Comparison of ENCODE assay signal across 14 cellular contexts in the genomic region with DNA sequence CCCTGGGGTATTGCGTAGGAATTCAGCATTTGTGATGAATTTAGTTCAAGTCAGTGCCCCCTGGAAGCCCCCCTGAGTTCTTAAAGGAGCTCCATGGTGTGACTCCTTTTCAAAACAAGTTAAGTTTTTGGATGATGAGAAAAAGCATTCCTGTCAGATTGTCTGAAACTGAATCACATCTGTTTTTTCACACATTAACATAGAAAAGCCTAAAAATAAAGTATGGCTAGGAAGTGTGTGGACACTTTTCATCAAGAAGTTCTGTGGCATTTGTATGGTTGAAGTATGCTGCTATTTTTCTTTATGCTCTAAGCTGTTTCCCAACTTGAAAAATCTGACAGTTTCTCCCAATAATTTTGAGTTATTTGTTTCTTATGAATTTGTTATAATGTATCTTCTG. TPM values are rescaled to one million over a fixed set of nuclear protein-coding genes. Genes with fewer than 3 reads are reported as not detected.
DNase-seq lines count a peak whose midpoint lies in the region; ATAC-seq and TF ChIP-seq lines count a peak whose summit lies in the region.
"Had no signal": no experiment of that assay in that cellular context is flagged by ENCODE, and none has a peak within 500 bp of the region (broad histone marks: within the 10 kb centered on the region; RNA-seq: fewer than 3 reads in every experiment).

No MANE protein-coding gene starts in this region.

- POLR2A ChIA-PET in activated B cell treated with CpG ODN at 0.5 μM for 24 hours (lab: Charles Lee) = interaction anchor here (0.6 to 16.6 kb wide), 6 partner anchors 13 to 281 kb away, joined by 3 to 440 read pairs (median 12); no protein-coding TSS in a partner anchor

- H3K9me3 ChIP-seq in endodermal cell (ENCODE audit: control insufficient read depth, low read length) (no peaks in the 10 kb centered on the region), thoracic aorta (no peaks in the 10 kb centered on the region)
- H3K9me3 ChIP-seq: gastrocnemius medialis, SJSA1, upper lobe of left lung had no signal

- H3K4me1 Mint-ChIP-seq in activated naive CD4-positive, alpha-beta T cell treated with anti-CD3 and anti-CD28 coated beads, Interleukin-2, amount 50 U/mL, for 24 hours = peaks cover 90% of the 10 kb centered on the region
- H3K4me1 Mint-ChIP-seq in activated B cell treated with CpG ODN at 0.5 μM for 24 hours (peaks cover 74% of the 10 kb centered on the region), endodermal cell (peaks cover 33% of the 10 kb centered on the region)

- H3K9ac ChIP-seq in endodermal cell (ENCODE audit: extremely low read depth, low read length, poor library complexity, severe bottlenecking) = no peak overlapping the region

- DNase-seq in activated naive CD4-positive, alpha-beta T cell treated with Interleukin-2 at 50 U/mL for 16 hours = no peak
- DNase-seq in activated B cell treated with CpG ODN at 0.5 μM for 24 hours (no peak), endodermal cell (no peak), thoracic aorta (ENCODE audit: low spot score) (no peak)
- DNase-seq in stimulated activated CD4-positive, alpha-beta T cell treated with anti-CD3 and anti-CD28 coated beads, Interleukin-2, amount 100 ng/mL, for 24 hours = no peak
- DNase-seq: EL, gastrocnemius medialis, NCI-H226, upper lobe of left lung had no signal

- H3K9me3 Mint-ChIP-seq in activated naive CD4-positive, alpha-beta T cell treated with anti-CD3 and anti-CD28 coated beads, Interleukin-2, amount 50 U/mL, for 24 hours = no peaks in the 10 kb centered on the region
- H3K9me3 Mint-ChIP-seq in activated B cell treated with CpG ODN at 0.5 μM for 24 hours (no peaks in the 10 kb centered on the region), endodermal cell (no peaks in the 10 kb centered on the region)

- H3K27ac ChIP-seq in endodermal cell (ENCODE audit: low read depth, low read length) = peak overlapping the region; percentile 8
- H3K27ac ChIP-seq in thoracic aorta = peak overlapping the region in 1 of 2 donors; percentile 54
- H3K27ac ChIP-seq: gastrocnemius medialis, SJSA1, upper lobe of left lung, VCaP had no signal

- peaks cover 3% of the 10 kb centered on the region for H3K4me1 ChIP-seq in endodermal cell (ENCODE audit: control insufficient read depth, insufficient read depth, low read length)
- peaks cover 15 to 39% of the 10 kb centered on the region in 2 donors for H3K4me1 ChIP-seq in thoracic aorta (ENCODE audit: control insufficient read depth in 1 of 2, low read depth in 2 of 2)
- H3K4me1 ChIP-seq: SJSA1 had no signal

- CTCF ChIA-PET in activated B cell treated with CpG ODN at 0.5 μM for 24 hours (lab: Charles Lee) = interaction anchor here (1.0 to 1.7 kb wide), 5 partner anchors 8 to 66 kb away, joined by 3 to 5 read pairs (median 3); no protein-coding TSS in a partner anchor

- 98% methylated on average over 1 of the region's 1 CpG; no CpG with 5 or more reads in 1 of the 2 experiments for WGBS in endodermal cell (ENCODE audit: insufficient coverage in 1 of 2, insufficient read length in 1 of 2), 2 experiments

- H3K36me3 ChIP-seq in endodermal cell (ENCODE audit: control insufficient read depth, insufficient read depth, low read length) (no peaks in the 10 kb centered on the region), thoracic aorta (no peaks in the 10 kb centered on the region)
- H3K36me3 ChIP-seq: gastrocnemius medialis, SJSA1, upper lobe of left lung had no signal

- no peak overlapping the region for H3K4me3 ChIP-seq in endodermal cell (ENCODE audit: low read length)
- H3K4me3 ChIP-seq in thoracic aorta = peak overlapping the region; percentile 41
- H3K4me3 ChIP-seq: gastrocnemius medialis, SJSA1, upper lobe of left lung had no signal

- peaks cover 6% of the 10 kb centered on the region for H3K36me3 Mint-ChIP-seq in activated naive CD4-positive, alpha-beta T cell treated with anti-CD3 and anti-CD28 coated beads, Interleukin-2, amount 50 U/mL, for 24 hours
- H3K36me3 Mint-ChIP-seq in activated B cell treated with CpG ODN at 0.5 μM for 24 hours (ENCODE audit: low read depth) = peaks cover 61% of the 10 kb centered on the region
- H3K36me3 Mint-ChIP-seq in endodermal cell (ENCODE audit: low read depth) = peaks cover 9% of the 10 kb centered on the region

- TF ChIP-seq CTCF in activated B cell treated with CpG ODN at 0.5 μM for 24 hours (IDR thresholded peaks at IDR 0.05) (no peak), endodermal cell (conservative IDR thresholded peaks at IDR 0.05) (no peak), thoracic aorta (IDR thresholded peaks at IDR 0.05) (no peak)

- ATAC-seq in activated B cell treated with CpG ODN at 0.5 μM for 24 hours (ENCODE audit: low read depth) = no peak
- no peak for ATAC-seq in thoracic aorta (ENCODE audit: insufficient number of reproducible peaks, low FRiP score, low read depth)
- ATAC-seq in GM21360 (IDR thresholded peaks at IDR 0.05; ENCODE audit: unreplicated experiment) = no peak
- no peak for ATAC-seq in GM18870 (IDR thresholded peaks at IDR 0.05; ENCODE audit: unreplicated experiment)
- ATAC-seq: gastrocnemius medialis had no signal

- H3K27me3 ChIP-seq in endodermal cell (ENCODE audit: control insufficient read depth, insufficient read depth, low read length, poor library complexity, severe bottlenecking) (peaks cover 89% of the 10 kb centered on the region), thoracic aorta (replicated peaks; ENCODE audit: insufficient read depth) (no peaks in the 10 kb centered on the region)
- H3K27me3 ChIP-seq: gastrocnemius medialis, SJSA1, upper lobe of left lung had no signal

- no peaks in the 10 kb centered on the region for H3K27me3 Mint-ChIP-seq in activated naive CD4-positive, alpha-beta T cell treated with anti-CD3 and anti-CD28 coated beads, Interleukin-2, amount 50 U/mL, for 24 hours
- no peaks in the 10 kb centered on the region for H3K27me3 Mint-ChIP-seq in activated B cell treated with CpG ODN at 0.5 μM for 24 hours
- H3K27me3 Mint-ChIP-seq in endodermal cell (ENCODE audit: insufficient read depth) = peaks cover 40% of the 10 kb centered on the region

- intact Hi-C loops in activated B cell treated with CpG ODN at 0.5 μM for 24 hours (cut with micrococcal nuclease) = loop anchor here (1.0 to 10.0 kb wide), 3 partner anchors 11 to 1791 kb away; a partner anchor contains a TSS

- H3K4me3 Mint-ChIP-seq in activated naive CD4-positive, alpha-beta T cell treated with anti-CD3 and anti-CD28 coated beads, Interleukin-2, amount 50 U/mL, for 24 hours = peak overlapping the region; percentile 70
- H3K4me3 Mint-ChIP-seq in activated B cell treated with CpG ODN at 0.5 μM for 24 hours (peak overlapping the region; percentile 71), endodermal cell (no peak overlapping the region)

- peak overlapping the region; percentile 96 for H3K27ac Mint-ChIP-seq in activated naive CD4-positive, alpha-beta T cell treated with anti-CD3 and anti-CD28 coated beads, Interleukin-2, amount 50 U/mL, for 24 hours
- H3K27ac Mint-ChIP-seq in activated B cell treated with CpG ODN at 0.5 μM for 24 hours = peak overlapping the region; percentile 97
- H3K27ac Mint-ChIP-seq in endodermal cell = no peak overlapping the region

RNA-seq across cellular contexts. Expression of a gene that starts 33.7 kb away (rescaled TPM):
- 183 and 194 TPM in 2 replicates for total RNA-seq in activated B cell treated with CpG ODN at 0.5 μM for 24 hours
- 10 to 100 TPM; 29.4 to 35.4 TPM for total RNA-seq in endodermal cell
- polyA plus RNA-seq in endodermal cell (2013, experiment 1 of 2) = 35.9 TPM
- polyA plus RNA-seq in endodermal cell (2013, experiment 2 of 2) = 40.1 TPM
- 10 to 100 TPM; 43.0 to 45.4 TPM for total RNA-seq in thoracic aorta
